Comparison of ENCODE assay signal across 22 cellular contexts in the genomic region with DNA sequence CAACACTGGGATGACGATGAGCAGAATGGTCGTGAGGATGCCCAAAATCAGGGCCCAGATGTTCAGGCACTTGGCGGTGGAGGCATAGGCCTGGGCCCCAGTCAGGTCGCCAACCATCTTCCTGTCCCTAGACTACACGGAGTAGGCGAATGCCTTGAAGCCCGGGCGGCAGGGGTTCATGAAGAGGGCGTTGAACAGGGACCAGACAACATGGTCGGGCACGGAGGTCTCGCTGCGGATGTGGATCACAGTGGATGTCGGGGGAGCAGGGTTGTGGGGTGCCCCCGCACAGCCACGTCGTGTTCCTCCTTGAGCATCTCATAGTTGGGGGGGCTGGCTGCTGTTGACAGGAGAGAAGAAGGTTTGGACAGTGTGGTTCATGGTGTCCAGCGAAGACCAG. TPM values are rescaled to one million over a fixed set of nuclear protein-coding genes. Genes with fewer than 3 reads are reported as not detected.
DNase-seq lines count a peak whose midpoint lies in the region; ATAC-seq and TF ChIP-seq lines count a peak whose summit lies in the region.
"Had no signal": no experiment of that assay in that cellular context is flagged by ENCODE, and none has a peak within 500 bp of the region (broad histone marks: within the 10 kb centered on the region; RNA-seq: fewer than 3 reads in every experiment).

No MANE protein-coding gene starts in this region.

- H3K4ac ChIP-seq in IMR-90 (ENCODE audit: low read depth, low read length), result peak overlapping the region; percentile 100

- H3K4me3 Mint-ChIP-seq in Calu3 (ENCODE audit: low read depth, unreplicated experiment), result no peak overlapping the region
- peak overlapping the region; percentile 23 for H3K4me3 Mint-ChIP-seq in endothelial cell (ENCODE audit: unreplicated experiment)
- no peak overlapping the region for H3K4me3 Mint-ChIP-seq in stimulated activated naive B cell treated with anti-CD40 and anti-IgM and Interleukin-4, amounts not matched to agents 10 μg/mL and 1 μg/mL and 100 μg/mL, for 72 hours
- H3K4me3 Mint-ChIP-seq: CD8-positive, alpha-beta memory T cell had no signal

- H3K9me3 Mint-ChIP-seq in Calu3 (ENCODE audit: low read depth, unreplicated experiment), result no peaks in the 10 kb centered on the region
- H3K9me3 Mint-ChIP-seq in endothelial cell (ENCODE audit: unreplicated experiment), result no peaks in the 10 kb centered on the region
- H3K9me3 Mint-ChIP-seq in stimulated activated naive B cell treated with anti-CD40 and anti-IgM and Interleukin-4, amounts not matched to agents 10 μg/mL and 1 μg/mL and 100 μg/mL, for 72 hours, result peaks cover 2 to 5% of the 10 kb centered on the region in 2 donors
- H3K9me3 Mint-ChIP-seq: CD8-positive, alpha-beta memory T cell had no signal

- H3K23ac ChIP-seq in IMR-90 (ENCODE audit: low read depth, low read length), result no peak overlapping the region

- H3K18ac ChIP-seq in IMR-90 (ENCODE audit: low read depth, low read length), result no peak overlapping the region

- no peaks in the 10 kb centered on the region for H3K36me3 ChIP-seq in IMR-90 (ENCODE audit: control insufficient read depth, insufficient read depth, low read length)
- H3K36me3 ChIP-seq: Peyer's patch had no signal

- H2BK5ac ChIP-seq in IMR-90 (ENCODE audit: low read depth, low read length, poor library complexity, severe bottlenecking), result peak overlapping the region; percentile 36

- no peak overlapping the region for H3K14ac ChIP-seq in IMR-90 (replicated peaks; ENCODE audit: low read depth, low read length)

- CTCF ChIA-PET in Calu3 (lab: Charles Lee), result no interaction called here
- CTCF ChIA-PET in IMR-90 (lab: Yijun Ruan, JAX), result no interaction called here
- CTCF ChIA-PET in HEK293T (lab: Yijun Ruan, JAX), result interaction anchor here (0.7 kb wide), 1 partner anchor 210 kb away, joined by 7 read pairs; no protein-coding TSS in a partner anchor

- peak overlapping the region; percentile 99 for H2BK120ac ChIP-seq in IMR-90 (ENCODE audit: low read depth, low read length)

- dilution Hi-C loops in IMR-90 (cut with HindIII; ENCODE audit: low sequenced_read_pairs, unreplicated experiment), result no loop called here

- BruUV-seq in Calu3 (replicated peaks; lab: Mats Ljungman, UMichigan) (no TSS peak), IMR-90 (replicated peaks; lab: Mats Ljungman, UMichigan) (no TSS peak)

- TF ChIP-seq POLR2A in IMR-90 (IDR thresholded peaks at IDR 0.05; ENCODE audit: low read depth, low read length), result no peak

- no peak overlapping the region for H3K4me3 ChIP-seq in IMR-90 (ENCODE audit: insufficient read depth, low read depth, low read length)
- H3K4me3 ChIP-seq: Peyer's patch had no signal

- H2AK9ac ChIP-seq in IMR-90 (replicated peaks; ENCODE audit: low read depth, low read length, poor library complexity), result no peak overlapping the region

- H2BK20ac ChIP-seq in IMR-90 (ENCODE audit: low read depth, low read length), result peak overlapping the region; percentile 93; the same call in 1 of the 2 replicates

- H3K27me3 Mint-ChIP-seq in Calu3 (ENCODE audit: unreplicated experiment) (no peaks in the 10 kb centered on the region), endothelial cell (ENCODE audit: unreplicated experiment) (peaks cover 20% of the 10 kb centered on the region)
- H3K27me3 Mint-ChIP-seq in stimulated activated naive B cell treated with anti-CD40 and anti-IgM and Interleukin-4, amounts not matched to agents 10 μg/mL and 1 μg/mL and 100 μg/mL, for 72 hours, result no peaks in the 10 kb centered on the region

- intact Hi-C loops in Calu3 (cut with micrococcal nuclease; ENCODE audit: unreplicated experiment), result no loop called here
- intact Hi-C loops in IMR-90 (cut with micrococcal nuclease), result no loop called here

- peaks cover 24% of the 10 kb centered on the region for H3K9me1 ChIP-seq in IMR-90 (ENCODE audit: insufficient read depth, low read length)

- H3K27me3 ChIP-seq in IMR-90 (ENCODE audit: control insufficient read depth, insufficient read depth, low read length), result no peaks in the 10 kb centered on the region
- H3K27me3 ChIP-seq: Peyer's patch had no signal

- peak overlapping the region; percentile 98 for H3K27ac Mint-ChIP-seq in Calu3 (ENCODE audit: unreplicated experiment)
- no peak overlapping the region for H3K27ac Mint-ChIP-seq in endothelial cell (ENCODE audit: unreplicated experiment)
- H3K27ac Mint-ChIP-seq in stimulated activated naive B cell treated with anti-CD40 and anti-IgM and Interleukin-4, amounts not matched to agents 10 μg/mL and 1 μg/mL and 100 μg/mL, for 72 hours, result peak overlapping the region; percentile 11

- no peak for TF ChIP-seq CTCF in Calu3 (IDR thresholded peaks at IDR 0.05; ENCODE audit: unreplicated experiment)
- TF ChIP-seq CTCF in IMR-90 (conservative IDR thresholded peaks at IDR 0.05; ENCODE audit: low read depth, low read length), result no peak
- TF ChIP-seq CTCF in endothelial cell (IDR thresholded peaks at IDR 0.05; ENCODE audit: unreplicated experiment), result no peak

- H3K79me1 ChIP-seq in IMR-90 (ENCODE audit: low read depth in 1 of 2, low read length in 2 of 2), result peaks cover 12 to 79% of the 10 kb centered on the region in 2 experiments; a peak in 3 of 4 replicates

- peak overlapping the region; percentile 72; the same call in 1 of the 2 replicates for H4K91ac ChIP-seq in IMR-90 (ENCODE audit: insufficient read depth, low read depth, low read length)

- 100% methylated on average over 2 of the region's 18 CpGs; no CpG with 5 or more reads in 1 of the 2 experiments for WGBS in IMR-90 (ENCODE audit: extremely low coverage in 2 of 2, insufficient read length in 1 of 2), 2 experiments

- no peak for ATAC-seq in IMR-90 (ENCODE audit: low read depth)
- no peak for ATAC-seq in stimulated activated naive B cell treated with anti-CD40 and anti-IgM and Interleukin-4, amounts not matched to agents 10 μg/mL and 1 μg/mL and 100 μg/mL, for 72 hours (replicated peaks)
- ATAC-seq: Right ventricle myocardium inferior had no signal

- POLR2A ChIA-PET in IMR-90 (lab: Charles Lee; ENCODE audit: unreplicated experiment), result no interaction called here
- POLR2A ChIA-PET in HEK293T (lab: Yijun Ruan, JAX), result no interaction called here

- H4K8ac ChIP-seq in IMR-90 (ENCODE audit: low read depth in 2 of 2, low read length in 2 of 2), result peak overlapping the region; percentile 97 to 98; a peak in 2 of 4 replicates

- H4K20me1 ChIP-seq in IMR-90 (ENCODE audit: insufficient read depth, low read length), result no peaks in the 10 kb centered on the region

- no peak for TF ChIP-seq RAD21 in IMR-90 (IDR thresholded peaks at IDR 0.05; ENCODE audit: low read length)

- no peak overlapping the region for H2AFZ ChIP-seq in IMR-90 (replicated peaks; ENCODE audit: low read length, poor library complexity)

- in situ Hi-C loops in IMR-90 (cut with MboI; ENCODE audit: low sequenced_read_pairs), result loop anchor here (5.0 kb wide), 1 partner anchor 339 kb away; the partner anchor contains the start of gene CCND1

- H3K36me3 Mint-ChIP-seq in Calu3 (ENCODE audit: insufficient read depth, unreplicated experiment) (peaks cover 74% of the 10 kb centered on the region), endothelial cell (ENCODE audit: low read depth, unreplicated experiment) (peaks cover 7% of the 10 kb centered on the region)
- H3K36me3 Mint-ChIP-seq in stimulated activated naive B cell treated with anti-CD40 and anti-IgM and Interleukin-4, amounts not matched to agents 10 μg/mL and 1 μg/mL and 100 μg/mL, for 72 hours, result no peaks in the 10 kb centered on the region
- H3K36me3 Mint-ChIP-seq: CD8-positive, alpha-beta memory T cell had no signal

- DNase-seq in Calu3, result no peak
- no peak for DNase-seq in IMR-90
- no peak for DNase-seq in endothelial cell (ENCODE audit: low spot score)
- no peak for DNase-seq in stimulated activated naive B cell treated with anti-CD40 and anti-IgM and Interleukin-4, amounts not matched to agents 10 μg/mL and 1 μg/mL and 100 μg/mL, for 72 hours
- no peak for DNase-seq in HEK293T (ENCODE audit: extremely low spot score)
- DNase-seq in occipital lobe (lab: John Stamatoyannopoulos, UW), result no peak
- no peak for DNase-seq in SHP77 treated with DMSO at 0.1 percent for 48 hours (lab: John Stamatoyannopoulos, UW)
- DNase-seq: ACHN; C1 segment of cervical spinal cord; CD8-positive, alpha-beta memory T cell; GOT3; KG1; NCI-H1105; NCI-H146; NCI-H2029 treated with DMSO at 0.1 percent for 48 hours; NCI-H226; NCI-H524; NCI-H774; NK-92 treated with Interleukin-12 subunit alpha and Interleukin-12 subunit beta, amount 100 ng/mL, for 24 hours; Peyer's patch had no signal

- H2AK5ac ChIP-seq in IMR-90 (ENCODE audit: low read depth, low read length), result peak overlapping the region; percentile 94

- peak overlapping the region; percentile 70; the same call in 2 of the 3 replicates for H2BK15ac ChIP-seq in IMR-90 (ENCODE audit: low read depth, low read length)

- H3K4me1 Mint-ChIP-seq in Calu3 (ENCODE audit: low read depth, unreplicated experiment) (peaks cover 79% of the 10 kb centered on the region), endothelial cell (ENCODE audit: unreplicated experiment) (peaks cover 4% of the 10 kb centered on the region)
- H3K4me1 Mint-ChIP-seq in stimulated activated naive B cell treated with anti-CD40 and anti-IgM and Interleukin-4, amounts not matched to agents 10 μg/mL and 1 μg/mL and 100 μg/mL, for 72 hours, result peaks cover 42 to 64% of the 10 kb centered on the region in 2 donors

- H3K4me1 ChIP-seq in IMR-90 (ENCODE audit: control insufficient read depth, insufficient read depth, low read length), result peaks cover 38% of the 10 kb centered on the region

- H4K5ac ChIP-seq in IMR-90 (ENCODE audit: low read depth, low read length), result no peak overlapping the region

- H3K4me2 ChIP-seq in IMR-90 (ENCODE audit: low read depth, low read length), result no peak overlapping the region

- no peaks in the 10 kb centered on the region for H3K9me3 ChIP-seq in IMR-90 (ENCODE audit: control insufficient read depth, insufficient read depth, low read length)
- H3K9me3 ChIP-seq: Peyer's patch had no signal

- no peak overlapping the region for H3K56ac ChIP-seq in IMR-90 (ENCODE audit: extremely low read depth, insufficient read depth, low read length)

- H3K27ac ChIP-seq in IMR-90 (ENCODE audit: insufficient read depth, low read length), result no peak overlapping the region
- H3K27ac ChIP-seq: Peyer's patch had no signal

- no peak overlapping the region for H3K9ac ChIP-seq in IMR-90 (ENCODE audit: low read depth, low read length)

TF ChIP-seq in IMR-90, 13 proteins besides CTCF, POLR2A, EP300 and RAD21:
- TF ChIP-seq RCOR1 (IDR thresholded peaks at IDR 0.05; ENCODE audit: insufficient replicate concordance, low read length), result no peak

TF ChIP-seq in HEK293T, 16 proteins besides CTCF, POLR2A, EP300 and RAD21 (continues in another document):
- TF ChIP-seq BHLHE40 (IDR thresholded peaks at IDR 0.05; ENCODE audit: borderline replicate concordance) (no peak), NFRKB (IDR thresholded peaks at IDR 0.05) (no peak), FOXA1 (IDR thresholded peaks at IDR 0.05) (no peak), SP1 (IDR thresholded peaks at IDR 0.05) (no peak), ARNT (IDR thresholded peaks at IDR 0.05) (no peak)

RNA-seq across cellular contexts. Expression of gene MYEOV, which starts 9.5 kb away (rescaled TPM):
- total RNA-seq in Calu3 (2022), result 79.9 and 98.4 TPM in 2 replicates
- 6.1 and 6.8 TPM in 2 replicates for total RNA-seq in IMR-90 (2012; rRNA removed)
- polyA plus RNA-seq in IMR-90 (2012; rRNA removed), result 5.8 and 12.5 TPM in 2 replicates
- polyA plus RNA-seq in IMR-90 (2012; cell fraction: cytosol; rRNA removed), result 3.3 and 5.6 TPM in 2 replicates
- polyA plus RNA-seq in IMR-90 (2012; cell fraction: nucleus; rRNA removed; ENCODE audit: low replicate concordance), result 7.1 and 13.0 TPM in 2 replicates
- total RNA-seq in endothelial cell (ENCODE audit: unreplicated experiment), result not detected
- total RNA-seq in occipital lobe, result not detected
- total RNA-seq: Right ventricle myocardium inferior, SK-MEL-5 had no signal
- polyA plus RNA-seq: CD8-positive, alpha-beta memory T cell had no signal

Comparison
In these comparisons a context has a peak if more than half of its experiments do, and no peak if none do; other contexts are left out.
1. RNA of gene MYEOV, which starts 9.5 kb away (total RNA-seq): 79.9 to 98.4 TPM in Calu3; 6.1 to 6.8 TPM in IMR-90, not detected in endothelial cell (single experiment) and not detected in occipital lobe (single experiment); every median in the first group is over 10 times any median in the second.